In genomic region chr12:112018571-112019237, GRCh38 we compare ENCODE assay signal across 13 cellular contexts. TPM values are rescaled to one million over a fixed set of nuclear protein-coding genes. Genes with fewer than 3 reads are reported as not detected.
DNase-seq lines count a peak whose midpoint lies in the region; ATAC-seq and TF ChIP-seq lines count a peak whose summit lies in the region.
"Had no signal": no experiment of that assay in that cellular context is flagged by ENCODE, and none has a peak within 500 bp of the region (broad histone marks: within the 10 kb centered on the region; RNA-seq: fewer than 3 reads in every experiment).

No MANE protein-coding gene starts in this region.

- POLR2A ChIA-PET in PC-3 (lab: Charles Lee; ENCODE audit: unreplicated experiment): no interaction called here

- peak overlapping the region; percentile 14; the same call in 1 of the 2 replicates for H3K4me3 ChIP-seq in PC-3 (ENCODE audit: low read length)
- H3K4me3 ChIP-seq in neutrophil (ENCODE audit: low read depth in 1 of 2, low read length in 1 of 2): no peak overlapping the region
- H3K4me3 ChIP-seq: GM12878, skin epidermis had no signal

- H3K27ac Mint-ChIP-seq in central memory CD8-positive, alpha-beta T cell (ENCODE audit: low read depth): peak overlapping the region; percentile 5

- no peaks in the 10 kb centered on the region for H3K9me3 Mint-ChIP-seq in central memory CD8-positive, alpha-beta T cell

- H3K4me1 Mint-ChIP-seq in central memory CD8-positive, alpha-beta T cell: peaks cover 69% of the 10 kb centered on the region

- peaks cover 41% of the 10 kb centered on the region for H4K20me1 ChIP-seq in PC-3 (ENCODE audit: low read length)

- ATAC-seq in PC-3 (peak; percentile 88), HG03521 (IDR thresholded peaks at IDR 0.05; ENCODE audit: unreplicated experiment) (no peak)
- no peak for ATAC-seq in central memory CD8-positive, alpha-beta T cell (replicated peaks; ENCODE audit: extremely low read depth, poor library complexity, severe bottlenecking)
- ATAC-seq: GM12878 had no signal

- peaks cover 32% of the 10 kb centered on the region for H3K36me3 ChIP-seq in PC-3 (ENCODE audit: low read depth, low read length)
- peaks cover 40% of the 10 kb centered on the region for H3K36me3 ChIP-seq in neutrophil

- H3F3A ChIP-seq in PC-3 (ENCODE audit: low read length, unreplicated experiment): peaks cover 21% of the 10 kb centered on the region

- no TSS peak for BruUV-seq in PC-3 (replicated peaks; lab: Mats Ljungman, UMichigan)

- peak overlapping the region; percentile 38 for H3K27ac ChIP-seq in PC-3 (ENCODE audit: low read length)
- H3K27ac ChIP-seq in neutrophil: peak overlapping the region; percentile 57
- H3K27ac ChIP-seq: WERI-Rb-1 had no signal

- intact Hi-C loops in PC-3 (cut with micrococcal nuclease): loop anchor here (2.0 to 10.0 kb wide), 2 partner anchors 64 to 366 kb away; partner anchors contain the start of gene HECTD4

- TF ChIP-seq CTCF in PC-3 (conservative IDR thresholded peaks at IDR 0.05; ENCODE audit: low read depth, low read length) (no peak), neutrophil (IDR thresholded peaks at IDR 0.05) (no peak)

- peak overlapping the region; percentile 60 for H3K4me2 ChIP-seq in PC-3 (ENCODE audit: low read length)

- H3K36me3 Mint-ChIP-seq in central memory CD8-positive, alpha-beta T cell (ENCODE audit: insufficient read depth): peaks cover 57% of the 10 kb centered on the region

- no peaks in the 10 kb centered on the region for H3K27me3 Mint-ChIP-seq in central memory CD8-positive, alpha-beta T cell

- no peaks in the 10 kb centered on the region for H3K9me3 ChIP-seq in PC-3 (ENCODE audit: low read length)
- no peaks in the 10 kb centered on the region for H3K9me3 ChIP-seq in neutrophil

- H2AFZ ChIP-seq in PC-3 (ENCODE audit: low read length): no peak overlapping the region

- no peaks in the 10 kb centered on the region for H3K27me3 ChIP-seq in PC-3 (ENCODE audit: low read length)
- H3K27me3 ChIP-seq in neutrophil: no peaks in the 10 kb centered on the region

- DNase-seq in GM04504 (ENCODE audit: low read depth): peak; percentile 19
- DNase-seq in PC-3: peak; percentile 95
- DNase-seq in central memory CD8-positive, alpha-beta T cell (ENCODE audit: low spot score in 2 of 2): no peak
- no peak for DNase-seq in Kasumi-1 (lab: John Stamatoyannopoulos, UW)
- DNase-seq in activated gamma-delta T cell treated with Interleukin-2 at 50 U/mL for 16 hours: no peak
- DNase-seq: kidney glomerular epithelial cell, NCI-H526, substantia nigra, WERI-Rb-1 had no signal

- H3K4me1 ChIP-seq in PC-3 (ENCODE audit: insufficient read depth, low read length): peaks cover 41% of the 10 kb centered on the region
- peaks cover 38 to 46% of the 10 kb centered on the region in 2 experiments for H3K4me1 ChIP-seq in neutrophil (ENCODE audit: control insufficient read depth in 1 of 2, insufficient read depth in 1 of 2, low read depth in 1 of 2, low read length in 1 of 2)

- H3K9me2 ChIP-seq in PC-3 (replicated peaks; ENCODE audit: low read length): no peaks in the 10 kb centered on the region

- H3K79me2 ChIP-seq in PC-3 (ENCODE audit: low read length): peaks cover 76% of the 10 kb centered on the region

- no peak overlapping the region for H3K4me3 Mint-ChIP-seq in central memory CD8-positive, alpha-beta T cell

- H3K9ac ChIP-seq in PC-3 (ENCODE audit: low read length): no peak overlapping the region

- CTCF ChIA-PET in PC-3 (lab: Charles Lee): interaction anchor here (0.6 kb wide), 1 partner anchor 88 kb away, joined by 3 read pairs; no protein-coding TSS in a partner anchor

RNA-seq across cellular contexts. Expression of gene ERP29, which starts 5.5 kb away (rescaled TPM):
- total RNA-seq in PC-3 (2014; rRNA removed): 90.2 and 97.2 TPM in 2 replicates

RNA-seq across cellular contexts. Expression of gene TMEM116, which starts 5.7 kb away (rescaled TPM):
- 4.4 and 5.6 TPM in 2 replicates for total RNA-seq in PC-3 (2014; rRNA removed)

Comparison
In these comparisons a context has a peak if more than half of its experiments do, and no peak if none do; other contexts are left out.
1. DNase-seq: peak in GM04504 (single experiment) and PC-3 (single experiment); none in central memory CD8-positive, alpha-beta T cell (0 of 2), Kasumi-1 (0 of 2) and activated gamma-delta T cell treated with Interleukin-2 at 50 U/mL for 16 hours (single experiment).